11 cellular contexts compared by ENCODE assay signal in the genomic region with DNA sequence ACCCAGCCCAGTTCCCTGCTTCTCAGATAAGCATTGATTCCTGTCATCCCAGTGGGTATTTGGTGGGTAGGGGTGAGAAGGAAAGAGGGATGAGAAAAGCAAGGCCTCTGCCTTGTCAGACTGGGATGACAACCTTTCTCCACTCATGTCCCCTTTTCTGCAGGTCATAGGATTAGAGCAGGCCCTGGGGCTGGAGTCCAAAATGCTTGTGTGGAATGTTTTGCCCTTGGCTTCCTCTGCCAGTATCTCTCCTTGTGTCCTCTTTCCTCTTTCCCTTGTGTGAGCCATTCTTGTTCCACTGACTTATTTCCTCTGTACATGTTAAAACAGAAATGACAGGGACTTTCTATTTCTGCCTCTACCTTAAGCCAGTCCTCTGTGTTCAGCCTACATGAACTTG. TPM values are rescaled to one million over a fixed set of nuclear protein-coding genes. Genes with fewer than 3 reads are reported as not detected.
DNase-seq lines count a peak whose midpoint lies in the region; ATAC-seq and TF ChIP-seq lines count a peak whose summit lies in the region.
"Had no signal": no experiment of that assay in that cellular context is flagged by ENCODE, and none has a peak within 500 bp of the region (broad histone marks: within the 10 kb centered on the region; RNA-seq: fewer than 3 reads in every experiment).

No MANE protein-coding gene starts in this region.

- H3K27me3 Mint-ChIP-seq in activated CD4-positive, alpha-beta T cell treated with anti-CD3 and anti-CD28 coated beads, Interleukin-2, amount 10 ng/mL, durations not matched to agents 7 days and 5 days = no peaks in the 10 kb centered on the region
- no peaks in the 10 kb centered on the region for H3K27me3 Mint-ChIP-seq in chondrocyte (ENCODE audit: low read depth)

- H3K4me1 ChIP-seq in mesenchymal stem cell (ENCODE audit: control insufficient read depth, insufficient read depth, low read depth, low read length) (peaks cover 13% of the 10 kb centered on the region), tibial nerve (peaks cover 0 to 40% (median 23%) of the 10 kb centered on the region in 4 donors)

- CTCF ChIA-PET in activated CD4-positive, alpha-beta T cell treated with anti-CD3 and anti-CD28 coated beads, Interleukin-2, amount 10 ng/mL, durations not matched to agents 7 days and 5 days (lab: Charles Lee) = interaction anchor here (0.7 to 1.0 kb wide), 3 partner anchors 9 to 36 kb away, joined by 3 to 5 read pairs (median 3); no protein-coding TSS in a partner anchor

- no peak overlapping the region for H3K4ac ChIP-seq in mesenchymal stem cell (ENCODE audit: low read depth in 1 of 2, low read length in 2 of 2)

- TF ChIP-seq CTCF in chondrocyte (IDR thresholded peaks at IDR 0.05) (no peak), tibial nerve (IDR thresholded peaks at IDR 0.05) (no peak)

- no peak overlapping the region for H2BK12ac ChIP-seq in mesenchymal stem cell (ENCODE audit: low read length in 2 of 2)

- peak overlapping the region; percentile 94 for H3K4me3 Mint-ChIP-seq in activated CD4-positive, alpha-beta T cell treated with anti-CD3 and anti-CD28 coated beads, Interleukin-2, amount 10 ng/mL, durations not matched to agents 7 days and 5 days
- no peak overlapping the region for H3K4me3 Mint-ChIP-seq in chondrocyte (ENCODE audit: unreplicated experiment)

- no peak overlapping the region for H2BK120ac ChIP-seq in mesenchymal stem cell (ENCODE audit: low read depth, low read length)

- no peaks in the 10 kb centered on the region for H3K27me3 ChIP-seq in mesenchymal stem cell (ENCODE audit: control insufficient read depth in 1 of 2, insufficient read depth in 1 of 2, low read length in 2 of 2)
- H3K27me3 ChIP-seq in tibial nerve = no peaks in the 10 kb centered on the region
- H3K27me3 ChIP-seq: pancreas had no signal

- H3K4me1 Mint-ChIP-seq in activated CD4-positive, alpha-beta T cell treated with anti-CD3 and anti-CD28 coated beads, Interleukin-2, amount 10 ng/mL, durations not matched to agents 7 days and 5 days = peaks cover 48% of the 10 kb centered on the region
- H3K4me1 Mint-ChIP-seq in chondrocyte (ENCODE audit: low read depth) = peaks cover 52% of the 10 kb centered on the region

- no peak overlapping the region for H3K4me2 ChIP-seq in mesenchymal stem cell (ENCODE audit: low read length, poor library complexity, severe bottlenecking)

- H3K18ac ChIP-seq in mesenchymal stem cell (ENCODE audit: low read depth in 1 of 2, low read length in 2 of 2) = no peak overlapping the region

- peak overlapping the region; percentile 89 for H3K27ac Mint-ChIP-seq in activated CD4-positive, alpha-beta T cell treated with anti-CD3 and anti-CD28 coated beads, Interleukin-2, amount 10 ng/mL, durations not matched to agents 7 days and 5 days
- peak overlapping the region; percentile 34 for H3K27ac Mint-ChIP-seq in chondrocyte (ENCODE audit: unreplicated experiment)

- H3K9me3 Mint-ChIP-seq in activated CD4-positive, alpha-beta T cell treated with anti-CD3 and anti-CD28 coated beads, Interleukin-2, amount 10 ng/mL, durations not matched to agents 7 days and 5 days = no peaks in the 10 kb centered on the region
- H3K9me3 Mint-ChIP-seq in chondrocyte (ENCODE audit: low read depth) = no peaks in the 10 kb centered on the region

- H3K36me3 ChIP-seq in mesenchymal stem cell (ENCODE audit: control insufficient read depth in 1 of 2, insufficient read depth in 2 of 2, low read depth in 1 of 2, low read length in 2 of 2) (peaks cover under 1 to 32% of the 10 kb centered on the region in 2 experiments), tibial nerve (no peaks in the 10 kb centered on the region)
- H3K36me3 ChIP-seq: pancreas had no signal

- H2AFZ ChIP-seq in mesenchymal stem cell (ENCODE audit: low read depth, low read length) = no peak overlapping the region

- no peak for DNase-seq in activated CD4-positive, alpha-beta T cell treated with anti-CD3 and anti-CD28 coated beads, Interleukin-2, amount 10 ng/mL, durations not matched to agents 7 days and 5 days
- no peak for DNase-seq in activated CD4-positive, alpha-beta T cell treated with anti-CD3 and anti-CD28 coated beads, Interleukin-2, amount 50 U/mL, for 4 hours
- DNase-seq in chondrocyte (ENCODE audit: low spot score) (peak; percentile 18), mesenchymal stem cell (no peak), tibial nerve (ENCODE audit: low spot score in 2 of 2) (no peak), DMS114 treated with DMSO at 0.1 percent for 48 hours (lab: John Stamatoyannopoulos, UW; ENCODE audit: unreplicated experiment) (no peak), islet precursor cell (no peak)
- DNase-seq: ACHN, pancreas had no signal

- H3K23ac ChIP-seq in mesenchymal stem cell (ENCODE audit: low read length in 2 of 2) = no peak overlapping the region

- no peak overlapping the region for H3K27ac ChIP-seq in mesenchymal stem cell (ENCODE audit: low read length, poor library complexity, severe bottlenecking)
- H3K27ac ChIP-seq in tibial nerve = peak overlapping the region in 3 of 4 donors; percentile 85 to 89 (median 87)

- no peak for TF ChIP-seq EP300 in tibial nerve (IDR thresholded peaks at IDR 0.05)

- H4K8ac ChIP-seq in mesenchymal stem cell (ENCODE audit: low read length) = no peak overlapping the region

- ATAC-seq in HG03039 (IDR thresholded peaks at IDR 0.05; ENCODE audit: unreplicated experiment) = no peak
- ATAC-seq: GM12878, pancreas had no signal

- H3K9me3 ChIP-seq in mesenchymal stem cell (ENCODE audit: control insufficient read depth, low read length) = no peaks in the 10 kb centered on the region
- H3K9me3 ChIP-seq in tibial nerve = no peaks in the 10 kb centered on the region
- H3K9me3 ChIP-seq: pancreas had no signal

- peak overlapping the region; percentile 28 for H2BK15ac ChIP-seq in mesenchymal stem cell (ENCODE audit: low read depth, poor library complexity, severe bottlenecking)

- no peak overlapping the region for H4K91ac ChIP-seq in mesenchymal stem cell (ENCODE audit: low read length)

- peak overlapping the region; percentile 97 for H3K9ac ChIP-seq in mesenchymal stem cell (ENCODE audit: low read length)

- no peak overlapping the region for H2AK5ac ChIP-seq in mesenchymal stem cell (ENCODE audit: low read length, severe bottlenecking)

- H3K36me3 Mint-ChIP-seq in activated CD4-positive, alpha-beta T cell treated with anti-CD3 and anti-CD28 coated beads, Interleukin-2, amount 10 ng/mL, durations not matched to agents 7 days and 5 days (ENCODE audit: low read depth) = peaks cover 49% of the 10 kb centered on the region
- peaks cover 3% of the 10 kb centered on the region for H3K36me3 Mint-ChIP-seq in chondrocyte (ENCODE audit: low read depth)

- POLR2A ChIA-PET in activated CD4-positive, alpha-beta T cell treated with anti-CD3 and anti-CD28 coated beads, Interleukin-2, amount 10 ng/mL, durations not matched to agents 7 days and 5 days (lab: Charles Lee) = no interaction called here

- no peak for TF ChIP-seq POLR2A in tibial nerve (IDR thresholded peaks at IDR 0.05)

- H3K79me1 ChIP-seq in mesenchymal stem cell (replicated peaks; ENCODE audit: low read length, poor library complexity, severe bottlenecking) = peaks cover 8% of the 10 kb centered on the region

- peak overlapping the region in 1 of 2 experiments; percentile 87 for H3K4me3 ChIP-seq in mesenchymal stem cell (ENCODE audit: insufficient read depth in 1 of 2, low read depth in 1 of 2, low read length in 2 of 2)
- no peak overlapping the region for H3K4me3 ChIP-seq in tibial nerve
- H3K4me3 ChIP-seq: GM12878 had no signal

- H3K14ac ChIP-seq in mesenchymal stem cell (ENCODE audit: low read length in 2 of 2) = no peak overlapping the region

- H2BK5ac ChIP-seq in mesenchymal stem cell (ENCODE audit: low read depth, low read length, poor library complexity, severe bottlenecking) = no peak overlapping the region

RNA-seq across cellular contexts. Expression of gene ATP2B4, which starts 4.1 kb away (rescaled TPM):
- total RNA-seq in activated CD4-positive, alpha-beta T cell treated with anti-CD3 and anti-CD28 coated beads, Interleukin-2, amount 10 ng/mL, durations not matched to agents 7 days and 5 days = 10 to 100 TPM; 77.8 to 82.4 TPM
- total RNA-seq in chondrocyte (71.4 to 133 TPM (median 130 TPM) in 3 replicates), tibial nerve (100 to 1,000 TPM in 1 of 4 donors, 10 to 100 TPM in 3; 78.6 to 135 (median 85.0) TPM)
- 58.0 TPM for polyA plus RNA-seq in mesenchymal stem cell (2013, experiment 1 of 2)
- 58.7 TPM for polyA plus RNA-seq in mesenchymal stem cell (2013, experiment 2 of 2)
